In the genomic region with DNA sequence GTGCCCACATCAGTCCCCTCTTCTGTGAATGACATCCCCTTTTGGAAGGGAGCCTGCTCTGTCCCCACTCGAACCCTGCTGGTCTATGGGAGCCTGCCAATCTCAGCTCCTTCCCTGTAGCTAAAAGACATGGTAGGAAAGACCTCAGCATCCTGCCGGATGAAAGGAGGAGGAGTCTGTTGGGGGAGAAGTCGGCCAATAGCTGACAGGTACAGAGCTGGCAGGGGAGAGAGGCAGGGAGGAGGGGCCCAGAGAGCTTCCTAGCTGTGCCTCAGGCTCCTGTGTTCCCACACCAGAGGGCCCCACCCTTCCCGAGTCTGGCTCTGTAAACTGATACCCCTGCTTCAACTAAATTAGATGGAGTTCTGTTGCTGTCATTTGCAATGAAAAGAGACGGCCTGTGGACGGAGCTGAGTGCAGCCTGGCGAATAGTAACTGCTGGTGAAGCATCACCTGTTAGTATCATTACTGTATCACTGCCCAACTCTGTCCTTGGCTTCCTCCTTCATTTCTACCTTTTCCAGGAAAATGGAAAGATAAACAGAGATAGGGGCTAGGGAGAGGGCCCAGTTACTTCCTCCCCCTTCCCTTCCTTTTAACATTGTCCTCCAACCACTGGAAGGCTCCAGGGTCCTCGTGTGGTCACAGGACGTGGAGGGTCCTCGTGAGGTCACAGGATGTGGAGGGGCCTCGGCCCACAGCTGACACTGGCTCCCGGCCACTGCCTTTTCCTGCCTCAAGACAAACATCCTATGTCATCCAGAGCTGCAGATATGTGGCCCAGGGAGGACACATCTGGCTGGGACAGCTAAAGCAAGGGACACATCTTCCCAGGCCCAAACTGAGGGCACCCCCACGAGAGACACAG, we compare ENCODE assay signal across 9 cellular contexts. TPM values are rescaled to one million over a fixed set of nuclear protein-coding genes. Genes with fewer than 3 reads are reported as not detected.
DNase-seq lines count a peak whose midpoint lies in the region; ATAC-seq and TF ChIP-seq lines count a peak whose summit lies in the region.
"Had no signal": no experiment of that assay in that cellular context is flagged by ENCODE, and none has a peak within 500 bp of the region (broad histone marks: within the 10 kb centered on the region; RNA-seq: fewer than 3 reads in every experiment).

No MANE protein-coding gene starts in this region.

- H3K27ac Mint-ChIP-seq in endothelial cell (ENCODE audit: unreplicated experiment), result peak overlapping the region; percentile 72

- H3K27ac ChIP-seq in HEK293 (ENCODE audit: extremely low read depth, low read depth, low read length) (no peak overlapping the region; the same call in 1 of the 2 replicates), parathyroid adenoma (peak overlapping the region; percentile 59), esophagus squamous epithelium (peak overlapping the region in 2 of 4 donors; percentile 27 to 61)
- H3K27ac ChIP-seq: HL-60 had no signal

- peak overlapping the region; percentile 17 for H3K4me3 Mint-ChIP-seq in endothelial cell (ENCODE audit: unreplicated experiment)

- 39 to 57% methylated on average over 9 to 11 of the region's 13 CpGs for WGBS in esophagus squamous epithelium, 2 donors

- TF ChIP-seq POLR2A in esophagus squamous epithelium (IDR thresholded peaks at IDR 0.05), result no peak

- no peaks in the 10 kb centered on the region for H3K36me3 Mint-ChIP-seq in endothelial cell (ENCODE audit: low read depth, unreplicated experiment)

- H3K27me3 Mint-ChIP-seq in endothelial cell (ENCODE audit: unreplicated experiment), result peaks cover 10% of the 10 kb centered on the region

- H3K9ac ChIP-seq in parathyroid adenoma, result no peak overlapping the region

- H2AFZ ChIP-seq in parathyroid adenoma, result no peak overlapping the region

- H3K4me1 ChIP-seq in HEK293 (ENCODE audit: control insufficient read depth, insufficient read depth, low read length) (peaks cover 4% of the 10 kb centered on the region), parathyroid adenoma (no peaks in the 10 kb centered on the region), esophagus squamous epithelium (peaks cover 0 to 21% (median 3%) of the 10 kb centered on the region in 3 donors)

- H3K79me2 ChIP-seq in parathyroid adenoma, result no peaks in the 10 kb centered on the region

- POLR2A ChIA-PET in HEK293 (lab: Yijun Ruan, JAX), result interaction anchor here (2.0 kb wide), 1 partner anchor 15 kb away, joined by 12 read pairs; the partner anchor contains the start of gene FXYD6

- intact Hi-C loops in esophagus squamous epithelium (cut with DNase I), result no loop called here

- H3K9me3 ChIP-seq in HEK293 (ENCODE audit: control insufficient read depth, insufficient read depth, low read depth, low read length) (no peaks in the 10 kb centered on the region), parathyroid adenoma (ENCODE audit: control insufficient read depth, low read length) (no peaks in the 10 kb centered on the region), esophagus squamous epithelium (no peaks in the 10 kb centered on the region)

- H3K27me3 ChIP-seq in parathyroid adenoma (ENCODE audit: control insufficient read depth, insufficient read depth, low read length) (no peaks in the 10 kb centered on the region), esophagus squamous epithelium (no peaks in the 10 kb centered on the region)

- DNase-seq in NCI-H526 treated with DMSO at 0.1 percent for 48 hours (lab: John Stamatoyannopoulos, UW) (peak; percentile 99), endothelial cell (ENCODE audit: low spot score) (no peak), esophagus squamous epithelium (lab: John Stamatoyannopoulos, UW) (no peak)
- DNase-seq in stimulated activated CD4-positive, alpha-beta T cell treated with anti-CD3 and anti-CD28 coated beads, Interleukin-4, amount 100 ng/mL, for 24 hours, result no peak
- DNase-seq in NK-92 treated with Interleukin-12 subunit alpha and Interleukin-12 subunit beta, amount 100 ng/mL, for 24 hours (lab: John Stamatoyannopoulos, UW), result no peak

- TF ChIP-seq CTCF in HEK293 (tag by site-specific recombination; IDR thresholded peaks at IDR 0.05) (no peak), endothelial cell (IDR thresholded peaks at IDR 0.05; ENCODE audit: unreplicated experiment) (no peak), parathyroid adenoma (IDR thresholded peaks at IDR 0.05) (no peak), esophagus squamous epithelium (IDR thresholded peaks at IDR 0.05) (no peak)

- CTCF ChIA-PET in HEK293 (lab: Yijun Ruan, JAX), result interaction anchor here (0.5 to 2.2 kb wide), 7 partner anchors 17 to 342 kb away, joined by 3 to 12 read pairs (median 4); no protein-coding TSS in a partner anchor

- ATAC-seq in HG03378 (IDR thresholded peaks at IDR 0.05; ENCODE audit: unreplicated experiment), result no peak

- H3K4me1 Mint-ChIP-seq in endothelial cell (ENCODE audit: unreplicated experiment), result peaks cover 26% of the 10 kb centered on the region

- H3K4me2 ChIP-seq in parathyroid adenoma (ENCODE audit: low read length), result no peak overlapping the region

- no peaks in the 10 kb centered on the region for H3K36me3 ChIP-seq in HEK293 (ENCODE audit: control insufficient read depth in 2 of 2, insufficient read depth in 1 of 2, low read length in 2 of 2)
- no peaks in the 10 kb centered on the region for H3K36me3 ChIP-seq in parathyroid adenoma (ENCODE audit: control insufficient read depth, insufficient read depth, low read length)
- H3K36me3 ChIP-seq in esophagus squamous epithelium, result no peaks in the 10 kb centered on the region

- no peaks in the 10 kb centered on the region for H3K9me3 Mint-ChIP-seq in endothelial cell (ENCODE audit: unreplicated experiment)

- H3K4me3 ChIP-seq in HEK293 (ENCODE audit: low read depth, low read length) (no peak overlapping the region), parathyroid adenoma (ENCODE audit: low read depth, low read length) (no peak overlapping the region), esophagus squamous epithelium (no peak overlapping the region)

TF ChIP-seq in HEK293, 187 proteins besides CTCF, POLR2A, EP300 and RAD21 (continues in another document):
- TF ChIP-seq ZNF664 (tag by site-specific recombination; IDR thresholded peaks at IDR 0.05), result peak; percentile 88
- TF ChIP-seq PRDM2 (tag by site-specific recombination; IDR thresholded peaks at IDR 0.05; ENCODE audit: borderline replicate concordance), result no peak
- TF ChIP-seq TRIM28 (IDR thresholded peaks at IDR 0.05; ENCODE audit: borderline replicate concordance, low read length), result peak; percentile 39; the same call in 1 of the 2 replicates
- TF ChIP-seq BCL11B (tag by site-specific recombination; IDR thresholded peaks at IDR 0.05; ENCODE audit: low read depth), result no peak
- TF ChIP-seq ZNF692 (tag by site-specific recombination; IDR thresholded peaks at IDR 0.05), result peak; percentile 82
- TF ChIP-seq RBAK (tag by site-specific recombination; IDR thresholded peaks at IDR 0.05), result no peak
- 0 out of 2 replicates have a peak, but pooled peaks have one; percentile 22 for TF ChIP-seq IKZF3 (tag by site-specific recombination; IDR thresholded peaks at IDR 0.05)

RNA-seq across cellular contexts. Expression of gene FXYD6, which starts 15.1 kb away (rescaled TPM):
- total RNA-seq in endothelial cell (ENCODE audit: unreplicated experiment), result 18.1 TPM
- total RNA-seq in esophagus squamous epithelium, result 10 to 100 TPM in 1 of 4 donors, 1 to 10 TPM in 2, under 1 TPM in 1; 0.61 to 27.7 (median 2.1) TPM

RNA-seq across cellular contexts. Expression of gene FXYD2, which starts 36.8 kb away (rescaled TPM):
- total RNA-seq in endothelial cell (ENCODE audit: unreplicated experiment) (not detected), esophagus squamous epithelium (under 1 TPM in 2 of 4 donors, not detected in 2; 0.19 to 0.95 TPM)
